8 cellular contexts compared by ENCODE assay signal in the genomic region with DNA sequence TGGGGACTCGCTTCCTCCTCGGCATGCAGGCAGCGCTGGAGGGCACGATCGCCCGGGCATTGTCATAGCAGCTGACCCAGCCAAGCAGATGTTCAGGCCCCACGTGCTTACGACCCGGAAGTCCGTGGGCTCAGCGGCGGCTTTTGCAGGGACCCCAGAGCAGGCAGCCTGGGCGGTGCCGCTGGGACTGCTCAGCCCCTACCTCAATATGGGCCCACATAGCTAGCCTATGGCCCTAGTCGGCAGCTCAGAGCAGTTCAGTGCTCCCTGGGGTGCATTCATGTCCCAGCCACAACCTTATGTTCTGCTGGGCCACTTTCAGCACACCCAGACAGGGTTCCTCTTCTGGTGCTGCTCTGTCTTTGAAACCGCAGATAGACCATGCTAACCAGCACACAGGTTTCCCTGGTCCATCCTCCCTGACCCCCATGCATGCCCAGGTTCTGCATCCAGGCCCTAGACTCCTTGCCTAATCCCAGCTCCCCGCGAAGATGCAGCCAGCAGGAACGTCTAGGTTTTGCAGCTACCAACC. TPM values are rescaled to one million over a fixed set of nuclear protein-coding genes. Genes with fewer than 3 reads are reported as not detected.
A peak's percentile ranks its signal among the peaks of the same experiment; 100 is the strongest.
DNase-seq lines count a peak whose midpoint lies in the region; ATAC-seq and TF ChIP-seq lines count a peak whose summit lies in the region.

No MANE protein-coding gene starts in this region.

- H3K36me3 Mint-ChIP-seq in IgD-negative memory B cell (no peaks in the 10 kb centered on the region), natural killer cell (no peaks in the 10 kb centered on the region)
- H3K36me3 Mint-ChIP-seq in stimulated activated naive CD8-positive, alpha-beta T cell treated with anti-CD3 and anti-CD28 coated beads, Interleukin-15, Interleukin-2, amounts not matched to agents 100 ng/mL and 50 ng/mL, for 24 hours (ENCODE audit: low read depth) = peaks cover 4% of the 10 kb centered on the region

- DNase-seq in COLO668 (lab: John Stamatoyannopoulos, UW; ENCODE audit: unreplicated experiment) = peak; percentile 83
- peak; percentile 50 to 55 (median 53) for DNase-seq in activated CD8-positive, alpha-beta memory T cell treated with anti-CD3 and anti-CD28 coated beads for 48 hours (ENCODE audit: low read depth in 2 of 3, low spot score in 2 of 3)
- peak; percentile 55 for DNase-seq in natural killer cell
- DNase-seq in NCI-H187 treated with DMSO at 0.1 percent for 48 hours (lab: John Stamatoyannopoulos, UW) = no peak

- H3K9me3 Mint-ChIP-seq in IgD-negative memory B cell (peaks cover 0 to 2% (median 0%) of the 10 kb centered on the region in 3 donors), natural killer cell (no peaks in the 10 kb centered on the region)
- peaks cover 3% of the 10 kb centered on the region for H3K9me3 Mint-ChIP-seq in stimulated activated naive CD8-positive, alpha-beta T cell treated with anti-CD3 and anti-CD28 coated beads, Interleukin-15, Interleukin-2, amounts not matched to agents 100 ng/mL and 50 ng/mL, for 24 hours

- H3K4me3 Mint-ChIP-seq in IgD-negative memory B cell (peak overlapping the region; percentile 82 to 99 (median 92)), natural killer cell (peak overlapping the region; percentile 94)
- peak overlapping the region; percentile 92 for H3K4me3 Mint-ChIP-seq in stimulated activated naive CD8-positive, alpha-beta T cell treated with anti-CD3 and anti-CD28 coated beads, Interleukin-15, Interleukin-2, amounts not matched to agents 100 ng/mL and 50 ng/mL, for 24 hours

- H3K27ac Mint-ChIP-seq in IgD-negative memory B cell = peak overlapping the region; percentile 84 to 96 (median 87)
- H3K27ac Mint-ChIP-seq in natural killer cell = peak overlapping the region; percentile 71 to 89
- peak overlapping the region; percentile 98 for H3K27ac Mint-ChIP-seq in stimulated activated naive CD8-positive, alpha-beta T cell treated with anti-CD3 and anti-CD28 coated beads, Interleukin-15, Interleukin-2, amounts not matched to agents 100 ng/mL and 50 ng/mL, for 24 hours

- ATAC-seq in GM19468 (IDR thresholded peaks at IDR 0.05; ENCODE audit: extremely low read depth, unreplicated experiment) (peak; percentile 67), esophagus mucosa (peak; percentile 80), natural killer cell (peak; percentile 92 to 94 (median 93))

- intact Hi-C loops in natural killer cell (cut with micrococcal nuclease) = no loop called here

- H3K27me3 Mint-ChIP-seq in IgD-negative memory B cell = no peaks in the 10 kb centered on the region
- H3K27me3 Mint-ChIP-seq in natural killer cell (ENCODE audit: low read depth in 2 of 2) = no peaks in the 10 kb centered on the region
- H3K27me3 Mint-ChIP-seq in stimulated activated naive CD8-positive, alpha-beta T cell treated with anti-CD3 and anti-CD28 coated beads, Interleukin-15, Interleukin-2, amounts not matched to agents 100 ng/mL and 50 ng/mL, for 24 hours = no peaks in the 10 kb centered on the region

- no peak for TF ChIP-seq CTCF in natural killer cell (IDR thresholded peaks at IDR 0.05)

- peaks cover 12 to 15% (median 14%) of the 10 kb centered on the region in 3 donors for H3K4me1 Mint-ChIP-seq in IgD-negative memory B cell
- H3K4me1 Mint-ChIP-seq in natural killer cell = peaks cover 15 to 19% of the 10 kb centered on the region in 2 donors
- H3K4me1 Mint-ChIP-seq in stimulated activated naive CD8-positive, alpha-beta T cell treated with anti-CD3 and anti-CD28 coated beads, Interleukin-15, Interleukin-2, amounts not matched to agents 100 ng/mL and 50 ng/mL, for 24 hours (ENCODE audit: low read depth) = peaks cover 22% of the 10 kb centered on the region

RNA-seq across cellular contexts. Expression of a gene that starts 10.4 kb away (rescaled TPM):
- 220 TPM for polyA plus RNA-seq in IgD-negative memory B cell
- total RNA-seq in esophagus mucosa (118 TPM), natural killer cell (100 to 1,000 TPM; 551 to 652 (median 621) TPM)

RNA-seq across cellular contexts. Expression of a gene that starts 33.3 kb away (rescaled TPM):
- polyA plus RNA-seq in IgD-negative memory B cell = 25.0 TPM
- total RNA-seq in esophagus mucosa (18.2 TPM), natural killer cell (10 to 100 TPM; 16.8 to 21.6 (median 17.3) TPM)

RNA-seq across cellular contexts. Expression of a gene that starts 55.8 kb away (rescaled TPM):
- polyA plus RNA-seq in IgD-negative memory B cell = not detected
- total RNA-seq in esophagus mucosa = not detected
- not detected for total RNA-seq in natural killer cell
